ENCODE assay signal across 8 cellular contexts in genomic region chr17:17237026-17237799, GRCh38. TPM values are rescaled to one million over a fixed set of nuclear protein-coding genes. Genes with fewer than 3 reads are reported as not detected.
DNase-seq lines count a peak whose midpoint lies in the region; ATAC-seq and TF ChIP-seq lines count a peak whose summit lies in the region.

A gene with protein sequence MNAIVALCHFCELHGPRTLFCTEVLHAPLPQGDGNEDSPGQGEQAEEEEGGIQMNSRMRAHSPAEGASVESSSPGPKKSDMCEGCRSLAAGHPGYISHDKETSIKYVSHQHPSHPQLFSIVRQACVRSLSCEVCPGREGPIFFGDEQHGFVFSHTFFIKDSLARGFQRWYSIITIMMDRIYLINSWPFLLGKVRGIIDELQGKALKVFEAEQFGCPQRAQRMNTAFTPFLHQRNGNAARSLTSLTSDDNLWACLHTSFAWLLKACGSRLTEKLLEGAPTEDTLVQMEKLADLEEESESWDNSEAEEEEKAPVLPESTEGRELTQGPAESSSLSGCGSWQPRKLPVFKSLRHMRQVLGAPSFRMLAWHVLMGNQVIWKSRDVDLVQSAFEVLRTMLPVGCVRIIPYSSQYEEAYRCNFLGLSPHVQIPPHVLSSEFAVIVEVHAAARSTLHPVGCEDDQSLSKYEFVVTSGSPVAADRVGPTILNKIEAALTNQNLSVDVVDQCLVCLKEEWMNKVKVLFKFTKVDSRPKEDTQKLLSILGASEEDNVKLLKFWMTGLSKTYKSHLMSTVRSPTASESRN (minus strand): TSS chr17:17237168. CDS start chr17:17228137, 9,031 bp downstream.

- peak within 1 kb of the TSS; percentile 100 for H2BK12ac ChIP-seq in trophoblast cell (ENCODE audit: low read length)

- peak within 1 kb of the TSS; percentile 85 for H3K4me3 ChIP-seq in GM12875 (ENCODE audit: low read depth, low read length)
- peak within 1 kb of the TSS; percentile 98 for H3K4me3 ChIP-seq in adipocyte (ENCODE audit: low read length)
- peak within 1 kb of the TSS; percentile 91 for H3K4me3 ChIP-seq in cardiac muscle cell
- H3K4me3 ChIP-seq in trophoblast cell (ENCODE audit: low read depth, low read length): peak within 1 kb of the TSS; percentile 98
- H3K4me3 ChIP-seq in tibial nerve: peak within 1 kb of the TSS; percentile 61 to 100 (median 91)

- peak within 1 kb of the TSS; percentile 100 for H4K91ac ChIP-seq in trophoblast cell (ENCODE audit: low read depth, low read length)

- no peaks in the 10 kb centered on the region for H3K27me3 ChIP-seq in adipocyte (replicated peaks; ENCODE audit: control insufficient read depth, insufficient read depth, low read length)
- H3K27me3 ChIP-seq in cardiac muscle cell: no peaks in the 10 kb centered on the region
- no peaks in the 10 kb centered on the region for H3K27me3 ChIP-seq in trophoblast cell (ENCODE audit: insufficient read depth, low read length)
- no peaks in the 10 kb centered on the region for H3K27me3 ChIP-seq in tibial nerve

- TF ChIP-seq POLR2A in tibial nerve (IDR thresholded peaks at IDR 0.05): peak; percentile 66 to 90

- WGBS in trophoblast cell (ENCODE audit: extremely low coverage, insufficient coverage, insufficient read length): no CpG with 5 or more reads among the region's 53 CpGs
- WGBS in tibial nerve, 2 donors: 0% methylated on average over 36 to 46 of the region's 53 CpGs

- H3K36me3 ChIP-seq in adipocyte (ENCODE audit: control insufficient read depth, insufficient read depth, low read length, severe bottlenecking) (peaks cover 8% of the 10 kb centered on the region), cardiac muscle cell (no peaks in the 10 kb centered on the region), trophoblast cell (ENCODE audit: control insufficient read depth in 1 of 2, insufficient read depth in 2 of 2, low read length in 2 of 2) (peaks cover 5% of the 10 kb centered on the region in 2 experiments), tibial nerve (peaks cover 0 to 7% (median under 1%) of the 10 kb centered on the region in 3 donors)

- H4K12ac ChIP-seq in trophoblast cell (ENCODE audit: low read depth, low read length): peak within 1 kb of the TSS; percentile 97

- peaks cover 9% of the 10 kb centered on the region for H3K79me1 ChIP-seq in trophoblast cell (ENCODE audit: low read length)

- peak within 1 kb of the TSS; percentile 100 for H2BK5ac ChIP-seq in trophoblast cell (ENCODE audit: low read depth, low read length, poor library complexity)

- H3K27ac ChIP-seq in cardiac muscle cell (peak within 1 kb of the TSS; percentile 99), trophoblast cell (ENCODE audit: low read depth, low read length) (peak within 1 kb of the TSS; percentile 88), tibial nerve (peak within 1 kb of the TSS; percentile 89 to 99 (median 91))

- DNase-seq in NCI-H128 (lab: John Stamatoyannopoulos, UW; ENCODE audit: unreplicated experiment) (peak; percentile 72), T follicular helper cell (ENCODE audit: low read depth) (peak; percentile 89), adipocyte (ENCODE audit: low read depth) (peak; percentile 97), cardiac muscle cell (ENCODE audit: low read depth in 1 of 2, low spot score in 1 of 2) (peak; percentile 81 to 93), trophoblast cell (peak; percentile 75 to 90), tibial nerve (ENCODE audit: low spot score in 2 of 2) (peak; percentile 92)

- H2BK120ac ChIP-seq in trophoblast cell (ENCODE audit: insufficient read depth, low read length, poor library complexity): peak within 1 kb of the TSS; percentile 100

- H3K14ac ChIP-seq in trophoblast cell (ENCODE audit: low read length): peak within 1 kb of the TSS; percentile 100

- peak in 1 of 2 donors; percentile 94 for TF ChIP-seq EP300 in tibial nerve (IDR thresholded peaks at IDR 0.05)

- peak within 1 kb of the TSS; percentile 100 for H4K8ac ChIP-seq in trophoblast cell (ENCODE audit: low read depth, low read length)

- peak within 1 kb of the TSS; percentile 63 for H3K4me2 ChIP-seq in trophoblast cell (ENCODE audit: low read length)

- H2AK5ac ChIP-seq in trophoblast cell (ENCODE audit: low read length): peak within 1 kb of the TSS; percentile 64

- ATAC-seq in HG02759 (IDR thresholded peaks at IDR 0.05; ENCODE audit: unreplicated experiment): peak; percentile 86

- TF ChIP-seq CTCF in GM12875 (IDR thresholded peaks at IDR 0.05; ENCODE audit: borderline replicate concordance, insufficient read depth, low read depth, low read length): no peak
- TF ChIP-seq CTCF in cardiac muscle cell (IDR thresholded peaks at IDR 0.05; ENCODE audit: low read depth, low read length): no peak
- peak in 2 of 5 experiments; percentile 75 to 83 for TF ChIP-seq CTCF in tibial nerve (IDR thresholded peaks at IDR 0.05)

- H3K4ac ChIP-seq in trophoblast cell (ENCODE audit: low read depth, low read length): peak within 1 kb of the TSS; percentile 99

- H3K23ac ChIP-seq in trophoblast cell (ENCODE audit: low read length): no peak within 1 kb of the TSS

- peaks cover 24% of the 10 kb centered on the region for H3K79me2 ChIP-seq in trophoblast cell (ENCODE audit: control insufficient read depth, insufficient read depth, low read length, poor library complexity)

- H3K4me1 ChIP-seq in adipocyte (ENCODE audit: control insufficient read depth, insufficient read depth, low read length): peaks cover 17% of the 10 kb centered on the region
- H3K4me1 ChIP-seq in cardiac muscle cell (ENCODE audit: low read depth): peaks cover 11% of the 10 kb centered on the region
- H3K4me1 ChIP-seq in trophoblast cell (ENCODE audit: control insufficient read depth in 1 of 2, insufficient read depth in 2 of 2, low read length in 2 of 2): peaks cover 0 to 14% of the 10 kb centered on the region in 2 experiments
- peaks cover 0 to 37% (median 15%) of the 10 kb centered on the region in 4 donors for H3K4me1 ChIP-seq in tibial nerve

- H3K9ac ChIP-seq in adipocyte (ENCODE audit: low read length) (peak within 1 kb of the TSS; percentile 100), trophoblast cell (ENCODE audit: low read length) (peak within 1 kb of the TSS; percentile 99)

- H3K9me3 ChIP-seq in adipocyte (ENCODE audit: control insufficient read depth, low read length) (no peaks in the 10 kb centered on the region), cardiac muscle cell (ENCODE audit: low read depth) (no peaks in the 10 kb centered on the region), trophoblast cell (ENCODE audit: insufficient read depth, low read depth, low read length) (no peaks in the 10 kb centered on the region), tibial nerve (no peaks in the 10 kb centered on the region)

- peak within 1 kb of the TSS; percentile 99 for H2AFZ ChIP-seq in trophoblast cell (ENCODE audit: insufficient read depth, low read length, poor library complexity)

- peak within 1 kb of the TSS; percentile 99 for H3K18ac ChIP-seq in trophoblast cell (ENCODE audit: low read length)

RNA-seq across cellular contexts. Expression of the gene that starts here (rescaled TPM):
- total RNA-seq in cardiac muscle cell (26.5 and 34.2 TPM in 2 replicates), tibial nerve (10 to 100 TPM; 71.5 to 85.9 (median 76.6) TPM)
- polyA plus RNA-seq in cardiac muscle cell: 12.8 and 14.1 TPM in 2 replicates
- polyA plus RNA-seq in trophoblast cell (2013): 19.4 and 21.6 TPM in 2 replicates

Comparison
In these comparisons a context has a peak if more than half of its experiments do, and no peak if none do; other contexts are left out.
1. Peak in every context shown above with its lines: DNase-seq, ATAC-seq, H3K4me3 ChIP-seq and H3K27ac ChIP-seq.